19 cellular contexts compared by ENCODE assay signal in genomic region chr10:92126100-92126650, GRCh38.
DNase-seq lines count a peak whose midpoint lies in the region; ATAC-seq and TF ChIP-seq lines count a peak whose summit lies in the region.
"Had no signal": no experiment of that assay in that cellular context is flagged by ENCODE, and none has a peak within 500 bp of the region (broad histone marks: within the 10 kb centered on the region; RNA-seq: fewer than 3 reads in every experiment).

No MANE protein-coding gene starts in this region.

- H3K4me3 ChIP-seq in ascending aorta (no peak overlapping the region), prostate gland (no peak overlapping the region)
- H3K4me3 ChIP-seq: lung, skin epidermis had no signal

- H3K36me3 ChIP-seq in ascending aorta: no peaks in the 10 kb centered on the region
- H3K36me3 ChIP-seq in prostate gland: no peaks in the 10 kb centered on the region

- 39% methylated on average over 2 of the region's 2 CpGs for WGBS in prostate gland

- ATAC-seq in esophagus mucosa (peak; percentile 67), GM18511 (IDR thresholded peaks at IDR 0.05; ENCODE audit: unreplicated experiment) (no peak), GM19328 (IDR thresholded peaks at IDR 0.05; ENCODE audit: unreplicated experiment) (no peak)
- ATAC-seq: naive thymus-derived CD8-positive, alpha-beta T cell; Panc1 had no signal

- peaks cover 12 to 41% of the 10 kb centered on the region in 2 donors for H3K4me1 ChIP-seq in ascending aorta
- peaks cover 26% of the 10 kb centered on the region for H3K4me1 ChIP-seq in prostate gland (replicated peaks)

- no peaks in the 10 kb centered on the region for H3K27me3 ChIP-seq in ascending aorta
- H3K27me3 ChIP-seq in prostate gland (replicated peaks; ENCODE audit: insufficient read depth): no peaks in the 10 kb centered on the region

- TF ChIP-seq POLR2A in prostate gland (IDR thresholded peaks at IDR 0.05): no peak

- TF ChIP-seq CTCF in ascending aorta (IDR thresholded peaks at IDR 0.05) (no peak), prostate gland (IDR thresholded peaks at IDR 0.05) (no peak)

- H3K27ac ChIP-seq in ascending aorta: peak overlapping the region; percentile 2 to 74
- H3K27ac ChIP-seq in prostate gland: peak overlapping the region; percentile 54 to 74
- H3K27ac ChIP-seq: epithelial cell of prostate had no signal

- intact Hi-C loops in ascending aorta (cut with DNase I): no loop called here
- intact Hi-C loops in prostate gland (cut with DNase I): no loop called here

- DNase-seq in HK-2 (ENCODE audit: unreplicated experiment) (peak; percentile 7), ascending aorta (ENCODE audit: low spot score in 2 of 2) (no peak), prostate gland (ENCODE audit: low spot score) (no peak), DMS153 treated with DMSO at 0.1 percent for 48 hours (lab: John Stamatoyannopoulos, UW; ENCODE audit: unreplicated experiment) (no peak), amygdala (lab: John Stamatoyannopoulos, UW) (no peak)
- DNase-seq: activated CD4-positive, alpha-beta T cell treated with anti-CD3 and anti-CD28 coated beads, Interleukin-2, amount 50 U/mL, for 1 hour; Caco-2; glutamatergic neuron; naive thymus-derived CD8-positive, alpha-beta T cell; NCI-H1417; NCI-H748 treated with DMSO at 0.1 percent for 48 hours; stimulated activated CD4-positive, alpha-beta T cell treated with anti-CD3 and anti-CD28 coated beads, Interleukin-4, amount 100 ng/mL, for 24 hours had no signal

- no peaks in the 10 kb centered on the region for H3K9me3 ChIP-seq in ascending aorta
- no peaks in the 10 kb centered on the region for H3K9me3 ChIP-seq in prostate gland
- H3K9me3 ChIP-seq: Caco-2 had no signal
